Comparison of ENCODE assay signal across 8 cellular contexts in genomic region chr2:126655500-126656310, GRCh38.
DNase-seq lines count a peak whose midpoint lies in the region; ATAC-seq and TF ChIP-seq lines count a peak whose summit lies in the region.

A gene with protein sequence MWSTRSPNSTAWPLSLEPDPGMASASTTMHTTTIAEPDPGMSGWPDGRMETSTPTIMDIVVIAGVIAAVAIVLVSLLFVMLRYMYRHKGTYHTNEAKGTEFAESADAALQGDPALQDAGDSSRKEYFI (plus strand): TSS chr2:126656158. CDS start chr2:126656264, 106 bp downstream.

- no peak for TF ChIP-seq CTCF in choroid plexus epithelial cell (conservative IDR thresholded peaks at IDR 0.05; ENCODE audit: low read depth, low read length)

- ATAC-seq in GM18909 (IDR thresholded peaks at IDR 0.05; ENCODE audit: poor library complexity, unreplicated experiment) (peak; percentile 42), HG03103 (IDR thresholded peaks at IDR 0.05; ENCODE audit: low read depth, unreplicated experiment) (peak; percentile 31)

- peak; percentile 25 for DNase-seq in ACHN
- DNase-seq in T1000 (lab: John Stamatoyannopoulos, UW): peak; percentile 16
- peak; percentile 80 for DNase-seq in choroid plexus epithelial cell (ENCODE audit: low read depth)
- DNase-seq in kidney tubule cell (ENCODE audit: low spot score): peak; percentile 60
- peak; percentile 51 for DNase-seq in stimulated activated CD4-positive, alpha-beta T cell treated with anti-CD3 and anti-CD28 coated beads, Interleukin-4, amount 100 ng/mL, for 24 hours
- DNase-seq in NCI-H82 (lab: John Stamatoyannopoulos, UW): no peak

- in situ Hi-C loops in ACHN (cut with HindIII; ENCODE audit: low pct_ligation_motif_present, low pct_unique_long_range_greater_than_20kb, low sequenced_read_pairs): no loop called here

- peak within 1 kb of the TSS; percentile 88 for H3K4me3 ChIP-seq in choroid plexus epithelial cell (ENCODE audit: low read depth, low read length)
